Comparison of ENCODE assay signal across 30 cellular contexts in the genomic region with DNA sequence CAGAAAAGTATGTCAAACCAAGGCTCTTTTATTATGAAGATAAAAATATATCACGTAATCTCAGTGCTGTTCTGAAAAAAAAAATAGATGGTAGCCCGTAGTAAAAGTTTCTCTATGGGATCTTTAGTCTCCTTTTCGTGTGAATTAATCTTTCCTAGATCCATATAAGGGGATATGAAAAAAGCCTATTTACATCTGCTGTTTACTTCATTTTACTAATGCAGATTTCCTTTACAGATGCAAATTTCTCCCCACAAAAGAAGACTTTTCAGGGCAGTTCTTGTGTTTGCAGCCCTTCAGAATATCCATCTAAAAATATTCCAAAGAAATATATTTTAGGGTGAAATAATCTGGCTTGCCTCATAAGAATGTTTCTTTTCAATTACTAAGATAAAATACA.
"Had no signal": no experiment of that assay in that cellular context is flagged by ENCODE, and none has a peak within 500 bp of the region (broad histone marks: within the 10 kb centered on the region; RNA-seq: fewer than 3 reads in every experiment).

No MANE protein-coding gene starts in this region.

- H3K4me1 Mint-ChIP-seq: activated CD4-positive, alpha-beta memory T cell treated with anti-CD3 and anti-CD28 coated beads, Interleukin-2, amount 10 ng/mL, durations not matched to agents 7 days and 5 days; activated CD4-positive, alpha-beta T cell treated with anti-CD3 and anti-CD28 coated beads, Interleukin-2, amount 10 ng/mL, durations not matched to agents 7 days and 5 days; activated T-helper 17 cell treated with anti-CD3 and anti-CD28 coated beads, Interleukin-2, amount 50 U/mL, for 72 hours; central memory CD8-positive, alpha-beta T cell; T-helper 17 cell had no signal

- H3K4me1 ChIP-seq: esophagus squamous epithelium, gastroesophageal sphincter, heart right ventricle had no signal

- H3K4me3 ChIP-seq: coronary artery, dorsolateral prefrontal cortex, esophagus squamous epithelium, gastroesophageal sphincter, heart right ventricle had no signal

- ATAC-seq: activated T-cell treated with anti-CD3 and anti-CD28 coated beads, Interleukin-2, amount 50 U/mL, for 4 hours; activated T-helper 17 cell treated with anti-CD3 and anti-CD28 coated beads, Interleukin-2, amount 50 U/mL, for 72 hours; gastroesophageal sphincter; heart right ventricle; T-helper 17 cell had no signal

- H3K27me3 ChIP-seq: brain microvascular endothelial cell, esophagus squamous epithelium, heart right ventricle had no signal

- H3K4me3 Mint-ChIP-seq: activated CD4-positive, alpha-beta memory T cell treated with anti-CD3 and anti-CD28 coated beads, Interleukin-2, amount 10 ng/mL, durations not matched to agents 7 days and 5 days; activated CD4-positive, alpha-beta T cell treated with anti-CD3 and anti-CD28 coated beads, Interleukin-2, amount 10 ng/mL, durations not matched to agents 7 days and 5 days; activated naive CD8-positive, alpha-beta T cell; activated T-cell treated with anti-CD3 and anti-CD28 coated beads, Interleukin-2, amount 50 U/mL, for 4 hours; activated T-helper 17 cell treated with anti-CD3 and anti-CD28 coated beads, Interleukin-2, amount 50 U/mL, for 72 hours; central memory CD8-positive, alpha-beta T cell; dendritic cell treated with granulocyte-macrophage colony-stimulating factor and Interleukin-4, amounts not matched to agents 40 ng/mL and 50 ng/mL, for 4 days; T-helper 17 cell; T-helper 2 cell treated with Interferon-gamma antibody and Interleukin-4, amounts not matched to agents 5 μg/mL and 100 μg/mL, for 36 hours had no signal

- H3K27ac ChIP-seq: brain microvascular endothelial cell, coronary artery, dorsolateral prefrontal cortex, esophagus squamous epithelium, gastroesophageal sphincter, heart right ventricle had no signal

- FAIRE-seq: astrocyte, bronchial epithelial cell had no signal

- H3K27me3 Mint-ChIP-seq: activated CD4-positive, alpha-beta memory T cell treated with anti-CD3 and anti-CD28 coated beads, Interleukin-2, amount 10 ng/mL, durations not matched to agents 7 days and 5 days; activated CD4-positive, alpha-beta T cell treated with anti-CD3 and anti-CD28 coated beads, Interleukin-2, amount 10 ng/mL, durations not matched to agents 7 days and 5 days; activated naive CD8-positive, alpha-beta T cell; activated T-helper 17 cell treated with anti-CD3 and anti-CD28 coated beads, Interleukin-2, amount 50 U/mL, for 72 hours; central memory CD8-positive, alpha-beta T cell; dendritic cell treated with granulocyte-macrophage colony-stimulating factor and Interleukin-4, amounts not matched to agents 40 ng/mL and 50 ng/mL, for 4 days; T-helper 17 cell had no signal

- H3K27ac Mint-ChIP-seq: activated CD4-positive, alpha-beta memory T cell treated with anti-CD3 and anti-CD28 coated beads, Interleukin-2, amount 10 ng/mL, durations not matched to agents 7 days and 5 days; activated CD4-positive, alpha-beta T cell treated with anti-CD3 and anti-CD28 coated beads, Interleukin-2, amount 10 ng/mL, durations not matched to agents 7 days and 5 days; activated naive CD8-positive, alpha-beta T cell; activated T-helper 17 cell treated with anti-CD3 and anti-CD28 coated beads, Interleukin-2, amount 50 U/mL, for 72 hours; dendritic cell treated with granulocyte-macrophage colony-stimulating factor and Interleukin-4, amounts not matched to agents 40 ng/mL and 50 ng/mL, for 4 days; T-helper 17 cell; T-helper 2 cell treated with Interferon-gamma antibody and Interleukin-4, amounts not matched to agents 5 μg/mL and 100 μg/mL, for 36 hours had no signal

- H3K36me3 Mint-ChIP-seq: activated naive CD8-positive, alpha-beta T cell had no signal

- H3K36me3 ChIP-seq: brain microvascular endothelial cell, esophagus squamous epithelium, gastroesophageal sphincter, heart right ventricle had no signal

- DNase-seq: activated CD4-positive, alpha-beta memory T cell treated with anti-CD3 and anti-CD28 coated beads, Interleukin-2, amount 10 ng/mL, durations not matched to agents 7 days and 5 days; activated CD4-positive, alpha-beta T cell treated with anti-CD3 and anti-CD28 coated beads for 1 hour; activated CD4-positive, alpha-beta T cell treated with anti-CD3 and anti-CD28 coated beads for 4 hours; activated CD4-positive, alpha-beta T cell treated with anti-CD3 and anti-CD28 coated beads, Interleukin-2, amount 10 ng/mL, durations not matched to agents 7 days and 5 days; activated CD4-positive, alpha-beta T cell treated with anti-CD3 and anti-CD28 coated beads, Interleukin-2, amount 50 U/mL, for 4 hours; activated effector memory CD4-positive, alpha-beta T cell treated with Interleukin-2 at 50 U/mL for 16 hours; activated gamma-delta T cell treated with Interleukin-2 at 50 U/mL for 16 hours; activated naive CD4-positive, alpha-beta T cell treated with anti-CD3 and anti-CD28 coated beads, Interleukin-2, amount 50 U/mL, for 16 hours; activated naive CD4-positive, alpha-beta T cell treated with Interleukin-2 at 50 U/mL for 16 hours; activated T-cell treated with anti-CD3 and anti-CD28 coated beads, Interleukin-2, amount 50 U/mL, for 4 hours; amniotic stem cell; anterior cingulate cortex; brain microvascular endothelial cell; dorsolateral prefrontal cortex; effector memory CD4-positive, alpha-beta T cell; esophagus squamous epithelium; foreskin melanocyte; heart right ventricle; T-helper 1 cell; T-helper 17 cell; T1000 had no signal
